In genomic region chr5:65356274-65356673, GRCh38 we compare ENCODE assay signal across 16 cellular contexts.
DNase-seq lines count a peak whose midpoint lies in the region; ATAC-seq, FAIRE-seq and TF ChIP-seq lines count a peak whose summit lies in the region.
"Had no signal": no experiment of that assay in that cellular context is flagged by ENCODE, and none has a peak within 500 bp of the region (broad histone marks: within the 10 kb centered on the region; RNA-seq: fewer than 3 reads in every experiment).

No MANE protein-coding gene starts in this region.

- no peaks in the 10 kb centered on the region for H3K36me3 ChIP-seq in left ventricle myocardium inferior
- H3K36me3 ChIP-seq: BLaER1 treated with 17β-estradiol and CSF1 and Interleukin-3, amounts not matched to agents 10 nM and 100 nM had no signal

- intact Hi-C loops in left ventricle myocardium superior (cut with micrococcal nuclease) = no loop called here
- intact Hi-C loops in left ventricle myocardium inferior (cut with micrococcal nuclease) = no loop called here

- ATAC-seq in left ventricle myocardium superior = peak; percentile 68
- no peak for ATAC-seq in activated CD4-positive, CD25-positive, alpha-beta regulatory T cell treated with anti-CD3 and anti-CD28 coated beads, Interleukin-2, amount 50 U/mL, for 24 hours

- no peak for FAIRE-seq in urothelium cell line (lab: Jason Lieb, UNC)
- FAIRE-seq: H1 had no signal

- DNase-seq in left ventricle myocardium superior (no peak), left ventricle myocardium inferior (no peak), fibroblast of pulmonary artery (ENCODE audit: low read depth) (peak; percentile 47), myocyte (ENCODE audit: low read depth) (peak; percentile 23), urothelium cell line (ENCODE audit: low spot score) (no peak), T1000 (lab: John Stamatoyannopoulos, UW) (no peak)
- DNase-seq: ACHN; CD4-positive, CD25-positive, alpha-beta regulatory T cell; DMS53; GF-D8; HCEC 1CT; HFFc6; IMR-90 had no signal

- H3K27ac ChIP-seq in left ventricle myocardium inferior (replicated peaks) = no peak overlapping the region
- H3K27ac ChIP-seq: BLaER1 treated with 17β-estradiol and CSF1 and Interleukin-3, amounts not matched to agents 10 nM and 100 nM had no signal

- H3K9me3 ChIP-seq in left ventricle myocardium inferior (replicated peaks) = peaks cover 8% of the 10 kb centered on the region
- H3K9me3 ChIP-seq: BLaER1 treated with 17β-estradiol and CSF1 and Interleukin-3, amounts not matched to agents 10 nM and 100 nM had no signal

- H3K4me3 ChIP-seq in left ventricle myocardium inferior (no peak overlapping the region), fibroblast of pulmonary artery (replicated peaks; ENCODE audit: low read depth, low read length) (no peak overlapping the region)
- H3K4me3 ChIP-seq: BLaER1 treated with 17β-estradiol and CSF1 and Interleukin-3, amounts not matched to agents 10 nM and 100 nM had no signal

- H3K4me1 ChIP-seq in left ventricle myocardium inferior = peaks cover 19% of the 10 kb centered on the region
- H3K4me1 ChIP-seq: BLaER1 treated with 17β-estradiol and CSF1 and Interleukin-3, amounts not matched to agents 10 nM and 100 nM had no signal

- no peaks in the 10 kb centered on the region for H3K27me3 ChIP-seq in left ventricle myocardium inferior (ENCODE audit: low read depth)
- H3K27me3 ChIP-seq: BLaER1 treated with 17β-estradiol and CSF1 and Interleukin-3, amounts not matched to agents 10 nM and 100 nM had no signal

- TF ChIP-seq CTCF in left ventricle myocardium inferior (IDR thresholded peaks at IDR 0.05; ENCODE audit: borderline replicate concordance) (no peak), fibroblast of pulmonary artery (IDR thresholded peaks at IDR 0.05; ENCODE audit: low read length, missing control alignments) (no peak)

Comparison
In these comparisons a context has a peak if more than half of its experiments do, and no peak if none do; other contexts are left out.
1. DNase-seq: peak in fibroblast of pulmonary artery (single experiment) and myocyte (single experiment); none in left ventricle myocardium superior (single experiment), left ventricle myocardium inferior (single experiment), urothelium cell line (single experiment) and T1000 (single experiment).